20 cellular contexts compared by ENCODE assay signal in the genomic region with DNA sequence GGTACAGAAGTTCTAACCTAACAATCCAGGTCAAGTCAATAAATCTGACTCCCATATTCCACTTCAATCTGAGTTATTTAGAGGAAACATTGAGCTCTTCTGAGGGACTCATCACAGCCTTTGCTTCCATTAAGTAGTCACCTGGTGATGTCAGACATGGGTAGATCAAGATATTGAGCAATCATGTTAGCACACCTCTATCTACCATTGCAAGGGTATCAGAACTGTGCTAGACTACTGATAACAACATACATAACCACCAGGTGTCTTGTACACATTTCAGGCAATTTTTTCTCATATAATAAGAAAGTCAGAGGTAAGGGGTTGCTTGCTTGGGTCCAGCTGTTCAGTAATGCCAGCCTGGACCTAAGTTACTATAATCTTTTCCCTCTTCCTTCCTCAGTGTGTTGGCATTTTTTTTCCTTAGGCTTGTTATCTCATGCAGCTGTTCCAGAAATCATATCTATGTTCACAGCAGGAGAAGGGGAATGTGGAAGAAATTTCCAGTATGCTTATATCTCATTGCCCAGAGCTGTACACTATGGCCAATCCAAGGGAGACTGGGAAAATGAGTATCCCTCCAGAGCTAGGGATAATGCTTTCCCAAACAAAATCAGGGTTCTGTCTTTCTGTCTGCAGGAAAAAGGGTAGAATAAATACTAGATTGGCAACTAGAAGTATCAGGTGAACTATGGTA. TPM values are rescaled to one million over a fixed set of nuclear protein-coding genes. Genes with fewer than 3 reads are reported as not detected.
DNase-seq lines count a peak whose midpoint lies in the region; ATAC-seq, FAIRE-seq and TF ChIP-seq lines count a peak whose summit lies in the region.
"Had no signal": no experiment of that assay in that cellular context is flagged by ENCODE, and none has a peak within 500 bp of the region (broad histone marks: within the 10 kb centered on the region; RNA-seq: fewer than 3 reads in every experiment).

No MANE protein-coding gene starts in this region.

- CTCF ChIA-PET in K562 (lab: Yijun Ruan, JAX; ENCODE audit: low intra/inter-chr PET ratio), result no interaction called here

- TF ChIP-seq POLR2A in K562 (conservative IDR thresholded peaks at IDR 0.05), result no peak

- DNase-seq in K562 (ENCODE audit: extremely low read depth in 1 of 4, low spot score in 3 of 4) (no peak), bronchial epithelial cell (ENCODE audit: low read depth) (peak; percentile 48), foreskin keratinocyte (peak in 1 of 2 donors; percentile 26), kidney glomerular epithelial cell (lab: John Stamatoyannopoulos, UW) (no peak)
- DNase-seq: C1 segment of cervical spinal cord; Calu3; CD4-positive, alpha-beta memory T cell; COR-L47; DMS53; DMS79 treated with DMSO at 0.1 percent for 48 hours; GM23248; H7; HCEC 1CT had no signal

- no peak for TF ChIP-seq RAD21 in K562 (CRISPR knock-in tag; conservative IDR thresholded peaks at IDR 0.05 in 1 of 2, IDR thresholded peaks at IDR 0.05 in 1 of 2)

- H3K27me3 ChIP-seq in K562 (ENCODE audit: control insufficient read depth in 2 of 2, insufficient read depth in 2 of 2, low read length in 2 of 2), result no peaks in the 10 kb centered on the region
- H3K27me3 ChIP-seq in bronchial epithelial cell (ENCODE audit: control insufficient read depth, insufficient read depth, low read length), result no peaks in the 10 kb centered on the region
- H3K27me3 ChIP-seq in foreskin keratinocyte, result no peaks in the 10 kb centered on the region

- no peak for TF ChIP-seq CTCF in K562 (IDR thresholded peaks at IDR 0.05 in 2 of 3, conservative IDR thresholded peaks at IDR 0.05 in 1 of 3; ENCODE audit: insufficient read depth in 2 of 3, low read depth in 1 of 3, low read length in 3 of 3)
- TF ChIP-seq CTCF in bronchial epithelial cell (IDR thresholded peaks at IDR 0.05; ENCODE audit: insufficient read depth, low read length, severe bottlenecking), result no peak
- TF ChIP-seq CTCF in foreskin keratinocyte (conservative IDR thresholded peaks at IDR 0.05), result no peak

- in situ Hi-C loops in K562 (cut with MboI), result no loop called here

- H3K4me2 ChIP-seq in K562 (ENCODE audit: insufficient read depth, low read length), result no peak overlapping the region

- ATAC-seq in K562, result no peak
- ATAC-seq in foreskin keratinocyte, result peak; percentile 45
- no peak for ATAC-seq in HG03378 (IDR thresholded peaks at IDR 0.05; ENCODE audit: unreplicated experiment)
- no peak for ATAC-seq in HG03457 (IDR thresholded peaks at IDR 0.05; ENCODE audit: unreplicated experiment)

- BruUV-seq in K562 (replicated peaks; lab: Mats Ljungman, UMichigan), result no TSS peak

- no peaks in the 10 kb centered on the region for H3K9me1 ChIP-seq in K562 (ENCODE audit: control insufficient read depth, insufficient read depth, low read length)

- no peak overlapping the region for H2AFZ ChIP-seq in K562 (ENCODE audit: low read depth, low read length)
- H2AFZ ChIP-seq: GM23248 had no signal

- H3K4me3 ChIP-seq in K562 (no peak overlapping the region), bronchial epithelial cell (ENCODE audit: low read depth, low read length) (no peak overlapping the region)
- H3K4me3 ChIP-seq: GM23248 had no signal

- POLR2A ChIA-PET in K562 (lab: Yijun Ruan, JAX), result interaction anchor here (0.7 to 1.2 kb wide), 4 partner anchors 8 to 49 kb away, joined by 3 to 5 read pairs (median 3); no protein-coding TSS in a partner anchor

- intact Hi-C loops in K562 (cut with micrococcal nuclease), result no loop called here

- no peaks in the 10 kb centered on the region for H3K4me1 ChIP-seq in K562 (replicated peaks in 1 of 2; ENCODE audit: control insufficient read depth in 2 of 2, insufficient read depth in 2 of 2, low read length in 2 of 2)
- H3K4me1 ChIP-seq in foreskin keratinocyte, result no peaks in the 10 kb centered on the region

- H3K36me3 ChIP-seq in K562 (ENCODE audit: control insufficient read depth, insufficient read depth, low read length) (no peaks in the 10 kb centered on the region), bronchial epithelial cell (ENCODE audit: control insufficient read depth, insufficient read depth, low read length) (no peaks in the 10 kb centered on the region)

- FAIRE-seq in K562 (lab: Jason Lieb, UNC) (no peak), bronchial epithelial cell (lab: Jason Lieb, UNC) (no peak)
- FAIRE-seq: G401.6, GM12892, H1 had no signal

- no peak for TF ChIP-seq EP300 in K562 (IDR thresholded peaks at IDR 0.05; ENCODE audit: low read length)

- H3K27ac ChIP-seq in K562 (ENCODE audit: extremely low read depth, low read depth, low read length) (no peak overlapping the region), foreskin keratinocyte (no peak overlapping the region)
- H3K27ac ChIP-seq: GM23248 had no signal

- no peak overlapping the region for H3K9ac ChIP-seq in K562 (ENCODE audit: insufficient read depth in 1 of 2, low read depth in 2 of 2, low read length in 2 of 2)
- H3K9ac ChIP-seq: GM23248 had no signal

- no peaks in the 10 kb centered on the region for H4K20me1 ChIP-seq in K562 (replicated peaks; ENCODE audit: control insufficient read depth, insufficient read depth, low read length)

- no peaks in the 10 kb centered on the region for H3K9me3 ChIP-seq in K562 (replicated peaks; ENCODE audit: control insufficient read depth, insufficient read depth, low read depth, low read length)

- no peaks in the 10 kb centered on the region for H3K79me2 ChIP-seq in K562 (ENCODE audit: control insufficient read depth, insufficient read depth, low read length)

TF ChIP-seq in K562, 482 proteins besides CTCF, POLR2A, EP300 and RAD21:
- no peak for TF ChIP-seq CEBPG (CRISPR knock-in tag; IDR thresholded peaks at IDR 0.05)
- peak in 1 of 2 experiments; percentile 50; a peak in 2 of 4 replicates for TF ChIP-seq CEBPG (tag; conservative IDR thresholded peaks at IDR 0.05 in 1 of 2, IDR thresholded peaks at IDR 0.05 in 1 of 2)
- TF ChIP-seq CREB1 (IDR thresholded peaks at IDR 0.05), result no peak
- TF ChIP-seq CREB1 (CRISPR knock-in tag; IDR thresholded peaks at IDR 0.05), result no peak
- no peak for TF ChIP-seq MYBL2 (IDR thresholded peaks at IDR 0.05; ENCODE audit: low read depth)
- TF ChIP-seq MYBL2 (CRISPR knock-in tag; IDR thresholded peaks at IDR 0.05; ENCODE audit: borderline replicate concordance), result no peak
- peak; percentile 60 for TF ChIP-seq CEBPB (tag; IDR thresholded peaks at IDR 0.05)
- TF ChIP-seq ZNF316 (IDR thresholded peaks at IDR 0.05), result no peak
- TF ChIP-seq CBFA2T3 (IDR thresholded peaks at IDR 0.05), result peak; percentile 46
- TF ChIP-seq TAF15 (IDR thresholded peaks at IDR 0.05; ENCODE audit: low read depth, low read length), result no peak
- 0 out of 2 replicates have a peak, but pooled peaks have one; percentile 7 for TF ChIP-seq TAL1 (IDR thresholded peaks at IDR 0.05)

RNA-seq across cellular contexts. Expression of gene GRIK1, which starts 52.3 kb away (rescaled TPM):
- 0.37 and 0.77 TPM in 2 replicates for total RNA-seq in K562 (2011; cell fraction: chromatin; rRNA removed; ENCODE audit: low replicate concordance)
- 0.13 and 0.17 TPM in 2 replicates for total RNA-seq in K562 (2011; cell fraction: nucleolus; rRNA removed)
- 0.22 and 0.31 TPM in 2 replicates for total RNA-seq in K562 (2011; cell fraction: nucleoplasm; rRNA removed)
- total RNA-seq in K562 (2014; rRNA removed) (0.49 and 0.68 TPM in 2 replicates), K562 (2014; rRNA removed; fragmentation: Illumina TruSeq; extraction: Trizol) (0.57 and 0.58 TPM in 2 replicates), K562 (2015; rRNA removed; fragmentation: Illumina TruSeq; extraction: Trizol) (2.3 and 2.8 TPM in 2 replicates), K562 (2021) (0.44 and 0.67 TPM in 2 replicates), bronchial epithelial cell (not detected in 2 replicates), foreskin keratinocyte (not detected in 2 replicates)
- polyA plus RNA-seq in K562 (2011; rRNA removed) (0.05 and 0.17 TPM in 2 replicates), K562 (2014; fragmentation: Illumina TruSeq; extraction: Trizol) (0.55 and 0.67 TPM in 2 replicates), K562 (2014; fragmentation: Nextera tagmentation; extraction: Ambion mirVana) (under 1 TPM; 0.32 to 0.36 TPM), K562 (2014; rRNA removed) (0.19 and 0.53 TPM in 2 replicates), foreskin keratinocyte (not detected in 2 replicates)
- 0.04 and 0.10 TPM in 2 replicates for polyA plus RNA-seq in K562 (2011; cell fraction: cytosol; rRNA removed)
- polyA plus RNA-seq in K562 (2011; cell fraction: nucleus; rRNA removed), result 0.24 and 0.64 TPM in 2 replicates
- 0.69 and 2.7 TPM in 2 replicates for polyA plus RNA-seq in K562 (2012)
- 0.09 and 0.28 TPM in 2 replicates for polyA minus RNA-seq in K562 (2011; rRNA and poly(A)+ RNA removed)
- polyA minus RNA-seq in K562 (2011; cell fraction: cytosol; rRNA and poly(A)+ RNA removed), result 0.64 TPM in 1 of 2 replicates, not detected in the other
- polyA minus RNA-seq in K562 (2011; cell fraction: nucleus; rRNA and poly(A)+ RNA removed), result 0.44 and 0.94 TPM in 2 replicates
- total RNA-seq: A172; Calu3; CD4-positive, alpha-beta memory T cell; Daoy; GM23248; H7 had no signal
- polyA plus RNA-seq: CD4-positive, alpha-beta memory T cell; GM23248 had no signal
